Comparison of ENCODE assay signal across 26 cellular contexts in the genomic region with DNA sequence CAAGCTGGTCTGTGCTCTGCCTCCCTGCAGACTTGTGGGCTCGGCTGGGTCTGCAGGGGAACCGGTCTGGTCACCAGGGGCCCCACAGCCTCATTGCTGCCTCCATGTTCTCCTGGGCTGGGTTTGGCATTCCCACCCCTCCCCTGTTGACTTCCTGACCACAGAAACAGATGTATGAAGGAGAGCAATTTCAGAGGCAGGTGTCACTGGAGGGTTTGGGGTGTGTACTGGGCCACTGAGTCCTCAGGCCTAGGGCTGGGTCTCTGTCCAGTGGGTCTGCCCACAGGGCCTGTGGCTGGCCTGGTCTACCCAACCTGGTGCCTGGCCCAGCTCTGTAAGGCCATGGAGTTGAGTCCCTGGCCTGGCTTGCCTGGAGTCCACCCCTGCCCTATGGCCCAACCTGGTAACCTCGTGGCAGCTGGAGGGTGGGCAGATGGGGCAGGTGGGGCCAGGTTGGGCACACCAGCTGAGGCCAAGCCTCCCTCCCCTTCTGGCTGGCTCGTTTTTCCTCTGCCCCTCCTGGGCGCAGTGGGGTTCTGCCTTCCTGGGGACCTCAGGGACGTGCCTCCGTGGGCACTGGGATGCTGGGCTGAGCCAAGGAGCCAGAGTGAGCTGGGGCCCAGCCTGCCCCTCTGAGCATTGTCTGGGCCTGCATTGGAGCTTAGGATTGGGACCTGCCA. TPM values are rescaled to one million over a fixed set of nuclear protein-coding genes. Genes with fewer than 3 reads are reported as not detected.
DNase-seq lines count a peak whose midpoint lies in the region; ATAC-seq and TF ChIP-seq lines count a peak whose summit lies in the region.
"Had no signal": no experiment of that assay in that cellular context is flagged by ENCODE, and none has a peak within 500 bp of the region (broad histone marks: within the 10 kb centered on the region; RNA-seq: fewer than 3 reads in every experiment).

No MANE protein-coding gene starts in this region.

- H2AK5ac ChIP-seq in H9 (ENCODE audit: insufficient read length, low read length) = no peak overlapping the region
- peak overlapping the region; percentile 32 for H2AK5ac ChIP-seq in mesenchymal stem cell (ENCODE audit: low read length, severe bottlenecking)

- H3T11ph ChIP-seq in H9 (ENCODE audit: low read length) = no peak overlapping the region

- no peaks in the 10 kb centered on the region for H3K79me1 ChIP-seq in H9 (ENCODE audit: insufficient read depth, low read depth, low read length, poor library complexity, severe bottlenecking)
- H3K79me1 ChIP-seq in mesenchymal stem cell (replicated peaks; ENCODE audit: low read length, poor library complexity, severe bottlenecking) = peaks cover 36% of the 10 kb centered on the region

- intact Hi-C loops in CD8-positive, alpha-beta T cell (cut with DNase I, micrococcal nuclease) = no loop called here

- H3K23ac ChIP-seq in H9 (ENCODE audit: insufficient read length, low read depth, low read length) = no peak overlapping the region
- H3K23ac ChIP-seq in mesenchymal stem cell (ENCODE audit: low read length in 2 of 2) = no peak overlapping the region

- peaks cover 11 to 20% of the 10 kb centered on the region in 2 experiments for H3K4me1 Mint-ChIP-seq in H9
- H3K4me1 Mint-ChIP-seq in CD8-positive, alpha-beta T cell (ENCODE audit: low read depth) = no peaks in the 10 kb centered on the region
- H3K4me1 Mint-ChIP-seq: activated naive CD4-positive, alpha-beta T cell treated with anti-CD3 and anti-CD28 coated beads, Interleukin-2, amount 50 U/mL, for 24 hours; stimulated activated naive CD8-positive, alpha-beta T cell treated with anti-CD3 and anti-CD28 coated beads, Interleukin-15, amount 100 ng/mL, for 72 hours had no signal

- no peaks in the 10 kb centered on the region for H3K9me3 ChIP-seq in H9 (ENCODE audit: control insufficient read depth, low read depth, low read length)
- no peaks in the 10 kb centered on the region for H3K9me3 ChIP-seq in adipocyte (ENCODE audit: control insufficient read depth, low read length)
- H3K9me3 ChIP-seq in mesenchymal stem cell (ENCODE audit: control insufficient read depth, low read length) = no peaks in the 10 kb centered on the region
- H3K9me3 ChIP-seq in upper lobe of left lung = no peaks in the 10 kb centered on the region
- no peaks in the 10 kb centered on the region for H3K9me3 ChIP-seq in CD8-positive, alpha-beta T cell (ENCODE audit: low read length)
- H3K9me3 ChIP-seq: spleen, tibial artery had no signal

- no peaks in the 10 kb centered on the region for H3K23me2 ChIP-seq in H9 (ENCODE audit: insufficient read length, low read depth, low read length, poor library complexity, severe bottlenecking)

- H3K9me3 Mint-ChIP-seq in H9 = no peaks in the 10 kb centered on the region
- no peaks in the 10 kb centered on the region for H3K9me3 Mint-ChIP-seq in CD8-positive, alpha-beta T cell
- H3K9me3 Mint-ChIP-seq: activated naive CD4-positive, alpha-beta T cell treated with anti-CD3 and anti-CD28 coated beads, Interleukin-2, amount 50 U/mL, for 24 hours; stimulated activated naive CD8-positive, alpha-beta T cell treated with anti-CD3 and anti-CD28 coated beads, Interleukin-15, amount 100 ng/mL, for 72 hours had no signal

- no peak overlapping the region for H2BK20ac ChIP-seq in H9 (ENCODE audit: low read depth, low read length, poor library complexity, severe bottlenecking)

- H3K9ac ChIP-seq in H9 (ENCODE audit: extremely low read depth, insufficient read length, low read length) (no peak overlapping the region), adipocyte (ENCODE audit: low read length) (peak overlapping the region; percentile 61), mesenchymal stem cell (ENCODE audit: low read length) (peak overlapping the region; percentile 29)

- H3K27ac Mint-ChIP-seq in H9 = peak overlapping the region in 2 of 3 experiments; percentile 73 to 95; a peak in 3 of 7 replicates
- no peak overlapping the region for H3K27ac Mint-ChIP-seq in CD8-positive, alpha-beta T cell
- H3K27ac Mint-ChIP-seq: activated naive CD4-positive, alpha-beta T cell treated with anti-CD3 and anti-CD28 coated beads, Interleukin-2, amount 50 U/mL, for 24 hours; stimulated activated naive CD8-positive, alpha-beta T cell treated with anti-CD3 and anti-CD28 coated beads, Interleukin-15, amount 100 ng/mL, for 72 hours had no signal

- CTCF ChIA-PET in CD8-positive, alpha-beta T cell (lab: Charles Lee) = no interaction called here

- H3K79me2 ChIP-seq in H9 (ENCODE audit: insufficient read depth, low read length) = no peaks in the 10 kb centered on the region; the same call in 1 of the 2 replicates

- H3K4me3 ChIP-seq in adipocyte (ENCODE audit: low read length) (no peak overlapping the region), mesenchymal stem cell (ENCODE audit: insufficient read depth in 1 of 2, low read depth in 1 of 2, low read length in 2 of 2) (no peak overlapping the region), upper lobe of left lung (no peak overlapping the region)
- no peak overlapping the region for H3K4me3 ChIP-seq in CD8-positive, alpha-beta T cell (ENCODE audit: low read depth, low read length)
- H3K4me3 ChIP-seq: spleen, tibial artery had no signal

- TF ChIP-seq CTCF in H9 (conservative IDR thresholded peaks at IDR 0.05) (no peak), upper lobe of left lung (IDR thresholded peaks at IDR 0.05) (no peak)
- TF ChIP-seq CTCF in CD8-positive, alpha-beta T cell (IDR thresholded peaks at IDR 0.05) = no peak

- H3K56ac ChIP-seq in H9 (ENCODE audit: insufficient read length, low read depth, low read length) = no peak overlapping the region

- H3K14ac ChIP-seq in H9 (ENCODE audit: insufficient read depth, low read length) (peak overlapping the region; percentile 44; the same call in 1 of the 2 replicates), mesenchymal stem cell (ENCODE audit: low read length in 2 of 2) (no peak overlapping the region)

- DNase-seq in H9 (no peak), adipocyte (ENCODE audit: low read depth) (no peak), mesenchymal stem cell (no peak), upper lobe of left lung (peak in 1 of 2 donors; percentile 56), hepatic stellate cell (ENCODE audit: low spot score) (no peak)
- no peak for DNase-seq in CD8-positive, alpha-beta T cell
- DNase-seq: activated CD4-positive, alpha-beta T cell treated with anti-CD3 and anti-CD28 coated beads for 4 hours; amygdala; NCI-H1436 treated with DMSO at 0.1 percent for 48 hours; NCI-H2081 treated with DMSO at 0.1 percent for 48 hours; NCI-H345; NCI-H748 treated with DMSO at 0.1 percent for 48 hours; right cardiac atrium; SIG-M5; spleen; stimulated activated CD4-positive, alpha-beta T cell treated with anti-CD3 and anti-CD28 coated beads, Interleukin-2, amount 100 ng/mL, for 24 hours; stimulated activated CD8-positive, alpha-beta memory T cell treated with anti-CD3 and anti-CD28 coated beads, Interleukin-4, amount 100 ng/mL, for 48 hours; stimulated activated naive CD8-positive, alpha-beta T cell treated with anti-CD3 and anti-CD28 coated beads, Interleukin-15, amount 100 ng/mL, for 72 hours; T1000; tibial artery had no signal

- no peak overlapping the region for H2BK15ac ChIP-seq in H9 (ENCODE audit: low read depth, low read length)
- no peak overlapping the region for H2BK15ac ChIP-seq in mesenchymal stem cell (ENCODE audit: low read depth, poor library complexity, severe bottlenecking)

- TF ChIP-seq EP300 in upper lobe of left lung (IDR thresholded peaks at IDR 0.05) = no peak

- H3K36me3 Mint-ChIP-seq in H9 (ENCODE audit: insufficient read depth in 1 of 3, low read depth in 3 of 3) = peaks cover 2 to 23% (median 13%) of the 10 kb centered on the region in 3 experiments; a peak in 6 of 7 replicates
- H3K36me3 Mint-ChIP-seq in CD8-positive, alpha-beta T cell = peaks cover 9% of the 10 kb centered on the region
- H3K36me3 Mint-ChIP-seq: activated naive CD4-positive, alpha-beta T cell treated with anti-CD3 and anti-CD28 coated beads, Interleukin-2, amount 50 U/mL, for 24 hours had no signal

- H4K91ac ChIP-seq in H9 (ENCODE audit: insufficient read length, low read depth, low read length) (peak overlapping the region; percentile 62), mesenchymal stem cell (ENCODE audit: low read length) (peak overlapping the region; percentile 86)

- H3K4me1 ChIP-seq in H9 (ENCODE audit: insufficient read depth, low read length) = peaks cover 2% of the 10 kb centered on the region; the same call in 1 of the 2 replicates
- H3K4me1 ChIP-seq in adipocyte (ENCODE audit: control insufficient read depth, insufficient read depth, low read length) = peaks cover 27% of the 10 kb centered on the region
- peaks cover 54% of the 10 kb centered on the region for H3K4me1 ChIP-seq in mesenchymal stem cell (ENCODE audit: control insufficient read depth, insufficient read depth, low read depth, low read length)
- H3K4me1 ChIP-seq in upper lobe of left lung = peaks cover 30 to 39% (median 37%) of the 10 kb centered on the region in 4 donors
- H3K4me1 ChIP-seq in CD8-positive, alpha-beta T cell (ENCODE audit: insufficient read depth, low read length) = no peaks in the 10 kb centered on the region

- H2AFZ ChIP-seq in H9 (ENCODE audit: low read length) = no peak overlapping the region
- no peak overlapping the region for H2AFZ ChIP-seq in mesenchymal stem cell (ENCODE audit: low read depth, low read length)

- peaks cover 9% of the 10 kb centered on the region for H3K36me3 ChIP-seq in adipocyte (ENCODE audit: control insufficient read depth, insufficient read depth, low read length, severe bottlenecking)
- H3K36me3 ChIP-seq in mesenchymal stem cell (ENCODE audit: control insufficient read depth in 1 of 2, insufficient read depth in 2 of 2, low read depth in 1 of 2, low read length in 2 of 2) = peaks cover 17 to 56% of the 10 kb centered on the region in 2 experiments
- peaks cover 0 to 4% (median 2%) of the 10 kb centered on the region in 4 donors for H3K36me3 ChIP-seq in upper lobe of left lung
- H3K36me3 ChIP-seq in CD8-positive, alpha-beta T cell (ENCODE audit: insufficient read depth, low read length) = no peaks in the 10 kb centered on the region

- no peak overlapping the region for H4K5ac ChIP-seq in H9 (ENCODE audit: insufficient read length, low read depth, low read length)

- POLR2A ChIA-PET in CD8-positive, alpha-beta T cell (lab: Charles Lee) = no interaction called here

- no peak overlapping the region for H2BK12ac ChIP-seq in H9 (ENCODE audit: insufficient read length, low read depth, low read length)
- peak overlapping the region in 1 of 2 experiments; percentile 88 for H2BK12ac ChIP-seq in mesenchymal stem cell (ENCODE audit: low read length in 2 of 2)

- H3K27me3 Mint-ChIP-seq in H9 (ENCODE audit: low read depth) = no peaks in the 10 kb centered on the region
- no peaks in the 10 kb centered on the region for H3K27me3 Mint-ChIP-seq in CD8-positive, alpha-beta T cell (ENCODE audit: low read depth)
- H3K27me3 Mint-ChIP-seq: activated naive CD4-positive, alpha-beta T cell treated with anti-CD3 and anti-CD28 coated beads, Interleukin-2, amount 50 U/mL, for 24 hours; stimulated activated naive CD8-positive, alpha-beta T cell treated with anti-CD3 and anti-CD28 coated beads, Interleukin-15, amount 100 ng/mL, for 72 hours had no signal

- H4K8ac ChIP-seq in H9 (replicated peaks; ENCODE audit: insufficient read length, low read depth, low read length) = no peak overlapping the region
- H4K8ac ChIP-seq in mesenchymal stem cell (ENCODE audit: low read length) = peak overlapping the region; percentile 67

- H3K4me2 ChIP-seq in H9 (ENCODE audit: insufficient read depth, insufficient read length, low read length) (no peak overlapping the region), mesenchymal stem cell (ENCODE audit: low read length, poor library complexity, severe bottlenecking) (no peak overlapping the region)

- H2BK5ac ChIP-seq in H9 (ENCODE audit: insufficient read length, low read length) (peak overlapping the region; percentile 16), mesenchymal stem cell (ENCODE audit: low read depth, low read length, poor library complexity, severe bottlenecking) (no peak overlapping the region)

- no peak overlapping the region for H3K4me3 Mint-ChIP-seq in H9
- no peak overlapping the region for H3K4me3 Mint-ChIP-seq in CD8-positive, alpha-beta T cell
- H3K4me3 Mint-ChIP-seq: activated naive CD4-positive, alpha-beta T cell treated with anti-CD3 and anti-CD28 coated beads, Interleukin-2, amount 50 U/mL, for 24 hours; stimulated activated naive CD8-positive, alpha-beta T cell treated with anti-CD3 and anti-CD28 coated beads, Interleukin-15, amount 100 ng/mL, for 72 hours had no signal

- no peak overlapping the region for H3K27ac ChIP-seq in H9 (ENCODE audit: insufficient read length, low read depth, low read length)
- no peak overlapping the region for H3K27ac ChIP-seq in mesenchymal stem cell (ENCODE audit: low read length, poor library complexity, severe bottlenecking)
- H3K27ac ChIP-seq in upper lobe of left lung = peak overlapping the region in 3 of 4 donors; percentile 7 to 80 (median 78)
- no peak overlapping the region for H3K27ac ChIP-seq in CD8-positive, alpha-beta T cell (ENCODE audit: low read depth, low read length)
- H3K27ac ChIP-seq: C4-2B, HL-60, VCaP had no signal

- no peak overlapping the region for H3K18ac ChIP-seq in H9 (ENCODE audit: insufficient read length, low read depth, low read length)
- H3K18ac ChIP-seq in mesenchymal stem cell (ENCODE audit: low read depth in 1 of 2, low read length in 2 of 2) = peak overlapping the region; percentile 57 to 64

- TF ChIP-seq POLR2A in upper lobe of left lung (IDR thresholded peaks at IDR 0.05) = no peak

- no peaks in the 10 kb centered on the region for H3K27me3 ChIP-seq in H9 (ENCODE audit: insufficient read depth, low read length)
- no peaks in the 10 kb centered on the region for H3K27me3 ChIP-seq in adipocyte (replicated peaks; ENCODE audit: control insufficient read depth, insufficient read depth, low read length)
- no peaks in the 10 kb centered on the region for H3K27me3 ChIP-seq in mesenchymal stem cell (ENCODE audit: control insufficient read depth in 1 of 2, insufficient read depth in 1 of 2, low read length in 2 of 2)
- H3K27me3 ChIP-seq in upper lobe of left lung = no peaks in the 10 kb centered on the region
- H3K27me3 ChIP-seq in CD8-positive, alpha-beta T cell (ENCODE audit: insufficient read depth, low read length) = no peaks in the 10 kb centered on the region
- H3K27me3 ChIP-seq: spleen, tibial artery had no signal

- ATAC-seq in upper lobe of left lung (ENCODE audit: low FRiP score in 2 of 2) = no peak
- no peak for ATAC-seq in GM18867 (IDR thresholded peaks at IDR 0.05; ENCODE audit: unreplicated experiment)
- no peak for ATAC-seq in CD8-positive, alpha-beta T cell
- ATAC-seq: left lobe of liver, right cardiac atrium had no signal

- WGBS in H9 (ENCODE audit: extremely low coverage, insufficient read length, low lambda C conversion rate) = no CpG with 5 or more reads among the region's 7 CpGs
- WGBS in mesenchymal stem cell = 96% methylated on average over 7 of the region's 7 CpGs
- WGBS in upper lobe of left lung, 2 donors = 82 to 86% methylated on average over 5 to 7 of the region's 7 CpGs

- no peak overlapping the region for H2BK120ac ChIP-seq in H9 (ENCODE audit: low read depth, low read length, poor library complexity, severe bottlenecking)
- no peak overlapping the region for H2BK120ac ChIP-seq in mesenchymal stem cell (ENCODE audit: low read depth, low read length)

- H4K20me1 ChIP-seq in H9 (ENCODE audit: control insufficient read depth, insufficient read depth, insufficient read length) = peaks cover 2% of the 10 kb centered on the region

- H3K4ac ChIP-seq in H9 (ENCODE audit: low read depth, low read length) (no peak overlapping the region; the same call in 1 of the 2 replicates), mesenchymal stem cell (ENCODE audit: low read depth in 1 of 2, low read length in 2 of 2) (peak overlapping the region in 1 of 2 experiments; percentile 70)

RNA-seq across cellular contexts. Expression of gene PLXNA1, which starts 20.8 kb away (rescaled TPM):
- total RNA-seq in H9 (2021) = 39.6 and 42.1 TPM in 2 replicates
- polyA plus RNA-seq in mesenchymal stem cell (2013, experiment 1 of 2) = 51.0 TPM
- polyA plus RNA-seq in mesenchymal stem cell (2013, experiment 2 of 2) = 49.9 TPM
- 10 to 100 TPM; 48.0 to 94.3 (median 73.7) TPM for total RNA-seq in upper lobe of left lung
- 1 to 10 TPM; 7.3 to 8.4 TPM for total RNA-seq in CD8-positive, alpha-beta T cell

Comparison
In these comparisons a context has a peak if more than half of its experiments do, and no peak if none do; other contexts are left out.
1. H3K27ac ChIP-seq: peak in upper lobe of left lung (3 of 4); none in H9 (single experiment), mesenchymal stem cell (single experiment) and CD8-positive, alpha-beta T cell (single experiment).